ENCODE assay signal across 11 cellular contexts in genomic region chr2:64941143-64941542, GRCh38.
"Had no signal": no experiment of that assay in that cellular context is flagged by ENCODE, and none has a peak within 500 bp of the region (broad histone marks: within the 10 kb centered on the region; RNA-seq: fewer than 3 reads in every experiment).

No MANE protein-coding gene starts in this region.

- H3K27me3 ChIP-seq: heart left ventricle, sigmoid colon had no signal

- H3K4me3 ChIP-seq: coronary artery, heart left ventricle, sigmoid colon, skin epidermis had no signal

- H3K4me3 Mint-ChIP-seq: naive thymus-derived CD8-positive, alpha-beta T cell had no signal

- H3K36me3 ChIP-seq: heart left ventricle, sigmoid colon had no signal

- DNase-seq: effector CD4-positive, alpha-beta T cell; foreskin melanocyte; hippocampal formation; naive thymus-derived CD8-positive, alpha-beta T cell; posterior cingulate gyrus; sigmoid colon; stimulated activated naive CD4-positive, alpha-beta T cell treated with Interleukin-2 at 50 U/mL for 16 hours; trophoblast cell had no signal

- H3K27ac ChIP-seq: coronary artery, heart left ventricle, sigmoid colon, skin epidermis had no signal

- ATAC-seq: heart left ventricle; naive thymus-derived CD8-positive, alpha-beta T cell had no signal

- H3K9me3 ChIP-seq: heart left ventricle, sigmoid colon had no signal

- H3K36me3 Mint-ChIP-seq: naive thymus-derived CD8-positive, alpha-beta T cell had no signal
